Comparison of ENCODE assay signal across 28 cellular contexts in the genomic region with DNA sequence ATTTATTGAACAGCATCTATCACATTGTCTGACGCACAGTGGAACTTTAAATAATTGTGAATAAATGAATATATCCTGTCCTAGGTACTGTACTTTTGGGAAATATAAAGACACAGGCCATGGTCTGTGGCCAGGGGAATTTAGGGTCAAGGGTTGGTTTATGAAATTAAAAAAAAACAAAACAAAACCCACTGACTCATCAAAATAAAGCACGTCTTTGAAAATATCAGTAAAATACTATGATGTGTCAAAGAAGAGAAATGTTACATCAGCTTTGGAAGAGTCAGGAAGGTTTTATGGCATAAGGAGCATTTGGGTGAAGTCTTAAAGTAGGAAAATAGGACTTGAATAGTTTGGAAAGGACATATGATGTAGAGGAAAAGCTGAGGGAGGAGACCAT.
"Had no signal": no experiment of that assay in that cellular context is flagged by ENCODE, and none has a peak within 500 bp of the region (broad histone marks: within the 10 kb centered on the region; RNA-seq: fewer than 3 reads in every experiment).

No MANE protein-coding gene starts in this region.

- H3K4me3 ChIP-seq: MG63, SK-N-MC had no signal

- H3K27me3 ChIP-seq: MG63 had no signal

- H3K4me1 Mint-ChIP-seq: activated naive CD4-positive, alpha-beta T cell treated with anti-CD3 and anti-CD28 coated beads, Interleukin-2, amount 10 ng/mL, durations not matched to agents 7 days and 5 days; activated naive CD8-positive, alpha-beta T cell treated with anti-CD3 and anti-CD28 coated beads for 36 hours had no signal

- DNase-seq: activated CD4-positive, alpha-beta T cell treated with anti-CD3 and anti-CD28 coated beads for 4 hours; activated CD8-positive, alpha-beta memory T cell treated with anti-CD3 and anti-CD28 coated beads, Interleukin-2, amount 50 U/mL, for 4 hours; activated CD8-positive, alpha-beta T cell treated with anti-CD3 and anti-CD28 coated beads for 36 hours; activated gamma-delta T cell treated with Interleukin-2 at 50 U/mL for 16 hours; activated naive CD4-positive, alpha-beta T cell treated with anti-CD3 and anti-CD28 coated beads, Interleukin-2, amount 10 ng/mL, durations not matched to agents 7 days and 5 days; activated naive CD8-positive, alpha-beta T cell treated with anti-CD3 and anti-CD28 coated beads for 36 hours; activated T-cell treated with anti-CD3 and anti-CD28 coated beads, Interleukin-2, amount 50 U/mL, for 72 hours; caudate nucleus; MG63; MV-4-11; NCI-H1092 treated with DMSO at 0.1 percent for 48 hours; NCI-H1417 treated with DMSO at 0.1 percent for 48 hours; NCI-H1694; NCI-H2029; NCI-H2107; NCI-H2171 treated with DMSO at 0.1 percent for 48 hours; NCI-H226; NCI-H510A; NCI-H69; NK-92 treated with Interleukin-12 subunit alpha and Interleukin-12 subunit beta, amount 100 ng/mL, for 24 hours; OCI-M1; RPMI8226; T-helper 1 cell had no signal

- H3K36me3 Mint-ChIP-seq: activated naive CD4-positive, alpha-beta T cell treated with anti-CD3 and anti-CD28 coated beads, Interleukin-2, amount 10 ng/mL, durations not matched to agents 7 days and 5 days; activated naive CD8-positive, alpha-beta T cell treated with anti-CD3 and anti-CD28 coated beads for 36 hours had no signal

- H3K27ac ChIP-seq: SK-N-MC, VCaP had no signal

- H3K27ac Mint-ChIP-seq: activated CD8-positive, alpha-beta T cell treated with anti-CD3 and anti-CD28 coated beads for 36 hours; activated naive CD4-positive, alpha-beta T cell treated with anti-CD3 and anti-CD28 coated beads, Interleukin-2, amount 10 ng/mL, durations not matched to agents 7 days and 5 days; activated naive CD8-positive, alpha-beta T cell treated with anti-CD3 and anti-CD28 coated beads for 36 hours; activated T-cell treated with anti-CD3 and anti-CD28 coated beads, Interleukin-2, amount 50 U/mL, for 72 hours; activated T-helper 2 cell treated with anti-CD3 and anti-CD28 coated beads, Interferon-gamma antibody, Interleukin-2, Interleukin-4, amounts not matched to agents 10 μg/mL and 5 μg/mL and 100 μg/mL, durations not matched to agents 14 hours and 24 hours and 36 hours had no signal

- H3K9me3 ChIP-seq: MG63 had no signal

- H3K27me3 Mint-ChIP-seq: activated CD8-positive, alpha-beta T cell treated with anti-CD3 and anti-CD28 coated beads for 36 hours; activated naive CD4-positive, alpha-beta T cell treated with anti-CD3 and anti-CD28 coated beads, Interleukin-2, amount 10 ng/mL, durations not matched to agents 7 days and 5 days; activated naive CD8-positive, alpha-beta T cell treated with anti-CD3 and anti-CD28 coated beads for 36 hours had no signal

- H3K9me3 Mint-ChIP-seq: activated CD8-positive, alpha-beta T cell treated with anti-CD3 and anti-CD28 coated beads for 36 hours; activated naive CD8-positive, alpha-beta T cell treated with anti-CD3 and anti-CD28 coated beads for 36 hours had no signal

- ATAC-seq: activated CD8-positive, alpha-beta T cell treated with anti-CD3 and anti-CD28 coated beads for 36 hours; activated T-cell treated with anti-CD3 and anti-CD28 coated beads, Interleukin-2, amount 50 U/mL, for 72 hours; Panc1; Right ventricle myocardium inferior had no signal

- H3K4me3 Mint-ChIP-seq: activated CD8-positive, alpha-beta T cell treated with anti-CD3 and anti-CD28 coated beads for 36 hours; activated naive CD4-positive, alpha-beta T cell treated with anti-CD3 and anti-CD28 coated beads, Interleukin-2, amount 10 ng/mL, durations not matched to agents 7 days and 5 days; activated naive CD8-positive, alpha-beta T cell treated with anti-CD3 and anti-CD28 coated beads for 36 hours; activated T-cell treated with anti-CD3 and anti-CD28 coated beads, Interleukin-2, amount 50 U/mL, for 72 hours had no signal
